ENCODE assay signal across 13 cellular contexts in the genomic region with DNA sequence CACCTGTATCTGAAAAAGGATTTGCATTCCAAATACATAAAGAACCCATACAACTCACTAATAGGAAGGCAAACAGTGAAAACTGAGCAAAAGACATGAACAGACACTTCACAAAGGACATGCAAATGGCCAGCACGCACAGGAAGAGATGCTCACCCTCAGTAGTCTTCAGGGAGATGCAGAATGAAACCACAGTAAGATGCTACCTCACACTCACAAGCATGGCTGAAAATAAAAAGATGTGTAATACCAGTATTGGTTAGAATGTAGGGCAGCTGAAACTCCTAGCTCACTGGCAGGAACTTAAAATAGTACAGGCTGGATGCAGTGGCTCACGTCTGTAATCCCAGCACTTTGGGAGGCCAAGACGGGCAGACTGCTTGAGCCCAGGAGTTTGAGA.
A peak's percentile ranks its signal among the peaks of the same experiment; 100 is the strongest.
DNase-seq lines count a peak whose midpoint lies in the region; ATAC-seq and TF ChIP-seq lines count a peak whose summit lies in the region.
"Had no signal": no experiment of that assay in that cellular context is flagged by ENCODE, and none has a peak within 500 bp of the region (broad histone marks: within the 10 kb centered on the region; RNA-seq: fewer than 3 reads in every experiment).

No MANE protein-coding gene starts in this region.

- TF ChIP-seq CTCF in lower leg skin (IDR thresholded peaks at IDR 0.05) = no peak

- intact Hi-C loops in lower leg skin (cut with DNase I; ENCODE audit: low total_unique reads) = no loop called here

- CTCF ChIA-PET in activated CD8-positive, alpha-beta memory T cell treated with anti-CD3 and anti-CD28 coated beads, Interleukin-2, amount 10 ng/mL, durations not matched to agents 7 days and 5 days (lab: Charles Lee) = interaction anchor here (1.0 to 1.8 kb wide), 5 partner anchors 8 to 399 kb away, joined by 3 to 7 read pairs (median 4); no protein-coding TSS in a partner anchor

- H3K36me3 Mint-ChIP-seq in activated CD8-positive, alpha-beta memory T cell treated with anti-CD3 and anti-CD28 coated beads, Interleukin-2, amount 10 ng/mL, durations not matched to agents 7 days and 5 days = peaks cover 4% of the 10 kb centered on the region

- in situ Hi-C loops in G401 (cut with HindIII; ENCODE audit: low sequenced_read_pairs) = no loop called here

- peaks cover 24% of the 10 kb centered on the region for H3K27me3 Mint-ChIP-seq in activated CD8-positive, alpha-beta memory T cell treated with anti-CD3 and anti-CD28 coated beads, Interleukin-2, amount 10 ng/mL, durations not matched to agents 7 days and 5 days

- DNase-seq in activated CD8-positive, alpha-beta memory T cell treated with anti-CD3 and anti-CD28 coated beads, Interleukin-2, amount 10 ng/mL, durations not matched to agents 7 days and 5 days = peak; percentile 63
- DNase-seq in activated CD8-positive, alpha-beta memory T cell treated with anti-CD3 and anti-CD28 coated beads for 24 hours = no peak
- DNase-seq in stimulated activated naive CD8-positive, alpha-beta T cell treated with anti-CD3 and anti-CD28 coated beads, Interleukin-15, Interleukin-2, amounts not matched to agents 100 U/mL and 50 U/mL, for 24 hours = no peak
- DNase-seq in G401 (ENCODE audit: low spot score) = no peak
- no peak for DNase-seq in lower leg skin (ENCODE audit: low spot score in 2 of 2)
- DNase-seq in activated CD4-positive, alpha-beta T cell treated with anti-CD3 and anti-CD28 coated beads, Interleukin-2, amount 50 U/mL, for 1 hour = no peak
- DNase-seq: activated gamma-delta T cell treated with Interleukin-2 at 50 U/mL for 16 hours, dermis blood vessel endothelial cell, heart left ventricle, NCI-H146 had no signal

- peaks cover 28% of the 10 kb centered on the region for H3K4me1 Mint-ChIP-seq in activated CD8-positive, alpha-beta memory T cell treated with anti-CD3 and anti-CD28 coated beads, Interleukin-2, amount 10 ng/mL, durations not matched to agents 7 days and 5 days

- H3K9me3 Mint-ChIP-seq in activated CD8-positive, alpha-beta memory T cell treated with anti-CD3 and anti-CD28 coated beads, Interleukin-2, amount 10 ng/mL, durations not matched to agents 7 days and 5 days (ENCODE audit: low read depth) = no peaks in the 10 kb centered on the region

- peak overlapping the region; percentile 79 for H3K27ac Mint-ChIP-seq in activated CD8-positive, alpha-beta memory T cell treated with anti-CD3 and anti-CD28 coated beads, Interleukin-2, amount 10 ng/mL, durations not matched to agents 7 days and 5 days

- ATAC-seq in activated CD8-positive, alpha-beta memory T cell treated with anti-CD3 and anti-CD28 coated beads, Interleukin-2, amount 10 ng/mL, durations not matched to agents 7 days and 5 days = peak; percentile 95
- ATAC-seq in HG02588 (IDR thresholded peaks at IDR 0.05; ENCODE audit: unreplicated experiment) (peak; percentile 72), HG03469 (IDR thresholded peaks at IDR 0.05; ENCODE audit: unreplicated experiment) (peak; percentile 81)
- ATAC-seq in stimulated activated naive CD8-positive, alpha-beta T cell treated with anti-CD3 and anti-CD28 coated beads, Interleukin-15, Interleukin-2, amounts not matched to agents 100 U/mL and 50 U/mL, for 24 hours = peak; percentile 86
- ATAC-seq: A549, heart left ventricle had no signal

- no peak overlapping the region for H3K4me3 ChIP-seq in lower leg skin (ENCODE audit: low read depth, poor library complexity, severe bottlenecking)
- H3K4me3 ChIP-seq: A549, heart left ventricle had no signal

- peak overlapping the region; percentile 20 for H3K4me3 Mint-ChIP-seq in activated CD8-positive, alpha-beta memory T cell treated with anti-CD3 and anti-CD28 coated beads, Interleukin-2, amount 10 ng/mL, durations not matched to agents 7 days and 5 days

- TF ChIP-seq POLR2A in lower leg skin (IDR thresholded peaks at IDR 0.05) = no peak

- WGBS in lower leg skin, 2 donors = 65 to 80% methylated on average over 3 of the region's 3 CpGs
